In genomic region chr5:150609843-150610584, GRCh38 we compare ENCODE assay signal across 13 cellular contexts. TPM values are rescaled to one million over a fixed set of nuclear protein-coding genes. Genes with fewer than 3 reads are reported as not detected.
DNase-seq lines count a peak whose midpoint lies in the region; ATAC-seq and TF ChIP-seq lines count a peak whose summit lies in the region.
"Had no signal": no experiment of that assay in that cellular context is flagged by ENCODE, and none has a peak within 500 bp of the region (broad histone marks: within the 10 kb centered on the region; RNA-seq: fewer than 3 reads in every experiment).

No MANE protein-coding gene starts in this region.

- ATAC-seq in left colon: peak; percentile 78
- no peak for ATAC-seq in GM21447 (IDR thresholded peaks at IDR 0.05; ENCODE audit: unreplicated experiment)
- ATAC-seq in HG03432 (IDR thresholded peaks at IDR 0.05; ENCODE audit: unreplicated experiment): no peak

- H3K27ac ChIP-seq in cingulate gyrus (ENCODE audit: low read depth, low read length) (peak overlapping the region; percentile 87), vagina (peak overlapping the region; percentile 63)
- H3K27ac ChIP-seq: neutrophil had no signal

- H3K4me3 ChIP-seq in vagina: no peak overlapping the region

- no peak for TF ChIP-seq POLR2A in vagina (IDR thresholded peaks at IDR 0.05)

- intact Hi-C loops in left colon (cut with DNase I, micrococcal nuclease): no loop called here
- intact Hi-C loops in posterior cingulate gyrus (cut with DNase I): no loop called here
- intact Hi-C loops in vagina (cut with DNase I): no loop called here

- DNase-seq in left colon (peak; percentile 44 to 67), posterior cingulate gyrus (peak in 6 of 10 donors; percentile 43 to 91 (median 70)), vagina (ENCODE audit: extremely low spot score in 2 of 2) (no peak), activated T-cell treated with anti-CD3 and anti-CD28 coated beads for 4 hours (no peak)
- DNase-seq: activated naive CD4-positive, alpha-beta T cell treated with anti-CD3 and anti-CD28 coated beads, Interleukin-2, amount 50 U/mL, for 16 hours; immature natural killer cell; stimulated activated CD4-positive, alpha-beta T cell treated with anti-CD3 and anti-CD28 coated beads, Interleukin-2, amount 100 ng/mL, for 48 hours; stimulated activated naive CD4-positive, alpha-beta T cell treated with Interleukin-2 at 50 U/mL for 16 hours had no signal

- no peaks in the 10 kb centered on the region for H3K27me3 ChIP-seq in vagina

- no peaks in the 10 kb centered on the region for H3K36me3 ChIP-seq in vagina
- H3K36me3 ChIP-seq: neutrophil had no signal

- H3K4me1 ChIP-seq in vagina: peaks cover 32% of the 10 kb centered on the region

- TF ChIP-seq CTCF in vagina (IDR thresholded peaks at IDR 0.05): no peak

- no peaks in the 10 kb centered on the region for H3K9me3 ChIP-seq in vagina
- H3K9me3 ChIP-seq: neutrophil had no signal

RNA-seq across cellular contexts. Expression of gene SYNPO, which starts 30.4 kb away (rescaled TPM):
- total RNA-seq in left colon (10 to 100 TPM; 43.6 to 73.9 TPM), vagina (16.7 TPM)

RNA-seq across cellular contexts. Expression of gene MYOZ3, which starts 51.0 kb away (rescaled TPM):
- total RNA-seq in left colon (1 to 10 TPM in 1 of 2 donors, under 1 TPM in 1; 0.31 to 1.1 TPM), vagina (not detected)
- total RNA-seq: MCF 10A had no signal

Comparison
In these comparisons a context has a peak if more than half of its experiments do, and no peak if none do; other contexts are left out.
1. DNase-seq: peak in left colon (2 of 2) and posterior cingulate gyrus (6 of 10); none in vagina (0 of 2) and activated T-cell treated with anti-CD3 and anti-CD28 coated beads for 4 hours (single experiment).